Comparison of ENCODE assay signal across 19 cellular contexts in genomic region chr2:117948585-117948984, GRCh38.
"Had no signal": no experiment of that assay in that cellular context is flagged by ENCODE, and none has a peak within 500 bp of the region (broad histone marks: within the 10 kb centered on the region; RNA-seq: fewer than 3 reads in every experiment).

No MANE protein-coding gene starts in this region.

- H3K9me3 Mint-ChIP-seq: effector memory CD8-positive, alpha-beta T cell; naive B cell; neural crest cell; WTC11 had no signal

- DNase-seq: activated gamma-delta T cell treated with Interleukin-2 at 50 U/mL for 16 hours; activated T-cell treated with anti-CD3 and anti-CD28 coated beads, Interleukin-2, amount 50 U/mL, for 1 hour; adrenal gland; central memory CD4-positive, alpha-beta T cell; dorsolateral prefrontal cortex; effector memory CD8-positive, alpha-beta T cell; head of caudate nucleus; hypothalamus; lower lobe of right lung; naive B cell; stimulated activated CD4-positive, alpha-beta T cell treated with anti-CD3 and anti-CD28 coated beads, Interleukin-2, amount 100 ng/mL, for 48 hours; stimulated activated naive CD4-positive, alpha-beta T cell; T-helper 9 cell; upper lobe of left lung had no signal

- H3K4me3 ChIP-seq: adrenal gland, dorsolateral prefrontal cortex, esophagus muscularis mucosa, lower lobe of right lung, thoracic aorta, upper lobe of left lung had no signal

- H3K4me3 Mint-ChIP-seq: activated naive CD8-positive, alpha-beta T cell; effector memory CD8-positive, alpha-beta T cell; naive B cell; neural crest cell; WTC11 had no signal

- H3K27me3 ChIP-seq: adrenal gland, dorsolateral prefrontal cortex, esophagus muscularis mucosa, upper lobe of left lung had no signal

- H3K4me1 Mint-ChIP-seq: naive B cell, neural crest cell, WTC11 had no signal

- H3K9me3 ChIP-seq: adrenal gland, esophagus muscularis mucosa, lower lobe of right lung, thoracic aorta, upper lobe of left lung had no signal

- H3K27me3 Mint-ChIP-seq: activated naive CD8-positive, alpha-beta T cell; effector memory CD8-positive, alpha-beta T cell; naive B cell had no signal

- H3K4me1 ChIP-seq: esophagus muscularis mucosa, lower lobe of right lung, upper lobe of left lung had no signal

- H3K27ac Mint-ChIP-seq: activated naive CD8-positive, alpha-beta T cell; WTC11 had no signal

- H3K27ac ChIP-seq: adrenal gland, dorsolateral prefrontal cortex, esophagus muscularis mucosa, lower lobe of right lung, thoracic aorta, upper lobe of left lung had no signal
